23 cellular contexts compared by ENCODE assay signal in the genomic region with DNA sequence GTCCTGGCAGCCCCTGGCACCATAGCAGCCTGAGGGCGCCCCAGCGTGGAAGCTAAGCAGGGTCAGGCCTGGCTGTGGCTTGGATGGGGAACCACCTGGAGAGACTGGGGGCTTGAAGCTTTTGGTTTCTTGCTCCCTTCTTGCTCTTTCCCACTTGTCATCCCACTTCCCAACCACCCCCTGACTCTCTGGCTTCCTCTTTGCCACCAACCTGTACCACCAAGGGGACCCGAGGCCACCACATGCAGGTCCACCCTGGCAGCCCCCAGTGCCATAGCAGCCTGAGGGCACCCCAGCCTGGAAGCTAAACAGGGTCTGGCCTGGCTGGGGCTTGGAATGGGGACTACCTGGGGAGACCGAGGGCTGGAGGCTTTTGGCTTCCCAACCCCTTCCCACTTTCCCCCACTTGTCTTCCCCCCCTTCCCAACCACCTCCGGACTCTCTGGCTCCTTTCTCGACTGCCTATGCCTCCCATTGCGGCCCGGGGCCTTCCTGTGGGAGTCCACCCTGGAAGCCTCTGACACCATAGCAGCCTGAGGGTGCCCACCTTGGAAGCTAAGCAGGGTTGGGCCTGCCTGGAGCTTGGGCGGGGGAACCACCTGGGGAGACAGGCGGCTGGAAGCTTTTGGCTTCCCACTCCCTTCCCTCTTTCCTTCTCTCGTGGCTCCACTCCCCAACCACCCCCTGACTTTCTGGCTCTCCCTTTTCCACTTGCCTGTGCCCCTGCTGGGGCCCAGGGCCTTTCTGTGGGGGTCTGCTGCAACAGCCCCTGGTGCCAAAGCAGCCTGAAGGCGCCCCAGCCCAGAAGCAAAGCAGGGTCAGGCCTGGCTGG.
"Had no signal": no experiment of that assay in that cellular context is flagged by ENCODE, and none has a peak within 500 bp of the region (broad histone marks: within the 10 kb centered on the region; RNA-seq: fewer than 3 reads in every experiment).

No MANE protein-coding gene starts in this region.

- H3K27ac ChIP-seq: gastrocnemius medialis, heart right ventricle, left ventricle myocardium inferior, parathyroid adenoma, psoas muscle, sigmoid colon, stomach, thoracic aorta, transverse colon had no signal

- H3K36me3 ChIP-seq: gastrocnemius medialis, heart right ventricle, left ventricle myocardium inferior, sigmoid colon, stomach, thoracic aorta, transverse colon had no signal

- H3K9me3 ChIP-seq: gastrocnemius medialis, thoracic aorta had no signal

- DNase-seq: central memory CD4-positive, alpha-beta T cell; cortex of kidney; effector memory CD4-positive, alpha-beta T cell; gastrocnemius medialis; heart right ventricle; immature natural killer cell; left ventricle myocardium inferior; mammary epithelial cell; naive thymus-derived CD4-positive, alpha-beta T cell; psoas muscle; retina; stimulated activated CD4-positive, alpha-beta T cell treated with anti-CD3 and anti-CD28 coated beads, Interleukin-12 subunit alpha, Interleukin-12 subunit beta, amount 100 ng/mL, for 4 hours; stimulated activated naive CD4-positive, alpha-beta T cell; stomach; substantia nigra; transverse colon had no signal

- ATAC-seq: esophagus mucosa; gastrocnemius medialis; heart right ventricle; left cardiac atrium; naive thymus-derived CD4-positive, alpha-beta T cell; psoas muscle had no signal

- H3K4me1 ChIP-seq: gastrocnemius medialis, heart right ventricle, left ventricle myocardium inferior, parathyroid adenoma, psoas muscle, sigmoid colon, stomach, transverse colon had no signal

- H3K27me3 ChIP-seq: gastrocnemius medialis, heart right ventricle, sigmoid colon, stomach, transverse colon had no signal

- FAIRE-seq: endometrium, keratinocyte had no signal

- H3K4me3 ChIP-seq: gastrocnemius medialis, heart right ventricle, left ventricle myocardium inferior, psoas muscle, sigmoid colon, stomach, thoracic aorta, transverse colon had no signal
